In the genomic region with DNA sequence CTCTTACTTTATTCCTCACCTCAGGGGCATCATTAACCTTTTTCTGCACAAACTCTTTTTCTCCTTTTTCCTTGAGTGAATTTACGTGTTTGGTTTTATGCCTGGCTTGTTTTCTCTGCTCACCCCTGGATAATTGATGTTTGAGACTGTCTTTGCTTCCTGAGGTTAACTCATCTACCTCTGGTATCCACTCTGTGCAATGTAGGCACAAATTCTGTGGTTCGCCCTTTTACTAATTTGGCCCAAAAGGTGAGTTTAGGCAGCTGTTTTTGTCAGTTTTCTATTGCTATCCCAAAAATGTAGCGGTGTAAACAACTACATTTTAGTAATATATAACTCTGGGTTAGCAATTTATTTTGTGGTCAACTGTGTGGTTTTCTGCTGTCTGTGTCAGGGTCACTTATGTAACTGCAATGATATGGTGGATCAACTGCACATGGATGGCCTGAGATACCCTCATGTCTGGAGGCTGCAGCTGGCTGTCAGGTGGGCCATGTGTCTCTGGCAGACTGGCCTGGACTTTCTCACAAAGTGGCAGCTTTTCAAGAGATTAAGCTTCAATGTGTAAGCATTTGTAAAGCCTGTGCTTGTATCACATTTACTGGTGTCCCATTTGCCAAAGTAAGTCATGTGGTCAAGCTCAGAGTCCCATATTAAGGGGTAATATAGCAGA, we compare ENCODE assay signal across 12 cellular contexts.
A peak's percentile ranks its signal among the peaks of the same experiment; 100 is the strongest.
DNase-seq lines count a peak whose midpoint lies in the region; ATAC-seq and TF ChIP-seq lines count a peak whose summit lies in the region.
"Had no signal": no experiment of that assay in that cellular context is flagged by ENCODE, and none has a peak within 500 bp of the region (broad histone marks: within the 10 kb centered on the region; RNA-seq: fewer than 3 reads in every experiment).

No MANE protein-coding gene starts in this region.

- H3K27ac ChIP-seq in SJCRH30: peak overlapping the region; percentile 97
- H3K27ac ChIP-seq: esophagus squamous epithelium, stomach had no signal

- peaks cover 38% of the 10 kb centered on the region for H3K4me1 ChIP-seq in SJCRH30
- H3K4me1 ChIP-seq: esophagus squamous epithelium, stomach had no signal

- ATAC-seq in GM21423 (IDR thresholded peaks at IDR 0.05; ENCODE audit: unreplicated experiment) (peak; percentile 51), left ventricle myocardium superior (peak; percentile 97), HG03175 (IDR thresholded peaks at IDR 0.05; ENCODE audit: unreplicated experiment) (no peak), omental fat pad (ENCODE audit: low FRiP score) (no peak)

- no peaks in the 10 kb centered on the region for H3K27me3 ChIP-seq in SJCRH30
- H3K27me3 ChIP-seq: esophagus squamous epithelium, stomach had no signal

- intact Hi-C loops in left ventricle myocardium superior (cut with micrococcal nuclease): no loop called here

- 0 out of 2 replicates have a peak, but pooled peaks cover 9% of the 10 kb centered on the region for H3K9me3 ChIP-seq in SJCRH30 (replicated peaks)
- H3K9me3 ChIP-seq: esophagus squamous epithelium, stomach had no signal

- peak overlapping the region; percentile 4; the same call in 1 of the 2 replicates for H3K4me3 ChIP-seq in SJCRH30
- H3K4me3 ChIP-seq: esophagus squamous epithelium, stomach had no signal

- no peak for TF ChIP-seq CTCF in omental fat pad (IDR thresholded peaks at IDR 0.05)

- H3K36me3 ChIP-seq in SJCRH30: no peaks in the 10 kb centered on the region
- H3K36me3 ChIP-seq: esophagus squamous epithelium, stomach had no signal

- peak; percentile 1 for DNase-seq in EL
- peak; percentile 100 for DNase-seq in SJCRH30
- DNase-seq in left ventricle myocardium superior: peak; percentile 56
- DNase-seq in omental fat pad (ENCODE audit: low spot score): no peak
- no peak for DNase-seq in hippocampal formation (lab: John Stamatoyannopoulos, UW)
- DNase-seq in activated CD4-positive, alpha-beta T cell treated with anti-CD3 and anti-CD28 coated beads, Interleukin-2, amount 50 U/mL, for 4 hours: no peak
- DNase-seq: activated naive CD4-positive, alpha-beta T cell treated with anti-CD3 and anti-CD28 coated beads for 36 hours; esophagus squamous epithelium; NCI-H187; stomach had no signal

Comparison
In these comparisons a context has a peak if more than half of its experiments do, and no peak if none do; other contexts are left out.
1. DNase-seq: peak in EL (single experiment), SJCRH30 (2 of 2) and left ventricle myocardium superior (single experiment); none in omental fat pad (single experiment), hippocampal formation (0 of 2) and activated CD4-positive, alpha-beta T cell treated with anti-CD3 and anti-CD28 coated beads, Interleukin-2, amount 50 U/mL, for 4 hours (0 of 2).
2. ATAC-seq: peak in GM21423 (single experiment) and left ventricle myocardium superior (single experiment); none in HG03175 (single experiment) and omental fat pad (single experiment).